In genomic region chr5:180274695-180275094, GRCh38 we compare ENCODE assay signal across 35 cellular contexts.
"Had no signal": no experiment of that assay in that cellular context is flagged by ENCODE, and none has a peak within 500 bp of the region (broad histone marks: within the 10 kb centered on the region; RNA-seq: fewer than 3 reads in every experiment).

No MANE protein-coding gene starts in this region.

- H3K4me3 ChIP-seq: MG63 had no signal

- H3K27ac ChIP-seq: KMS-11 had no signal

- H3K4me2 ChIP-seq: KMS-11 had no signal

- DNase-seq: Karpas-422, Kasumi-1, KG1, MG63, MM.1S, MV-4-11, NCI-H1048, NCI-H1092, NCI-H1092 treated with DMSO at 0.1 percent for 48 hours, NCI-H1105, NCI-H1105 treated with DMSO at 0.1 percent for 48 hours, NCI-H1417, NCI-H1417 treated with DMSO at 0.1 percent for 48 hours, NCI-H1436, NCI-H1436 treated with DMSO at 0.1 percent for 48 hours, NCI-H146, NCI-H1694, NCI-H1694 treated with DMSO at 0.1 percent for 48 hours, NCI-H187, NCI-H187 treated with DMSO at 0.1 percent for 48 hours, NCI-H1930, NCI-H2029, NCI-H2029 treated with DMSO at 0.1 percent for 48 hours, NCI-H2081, NCI-H2081 treated with DMSO at 0.1 percent for 48 hours, NCI-H2107, NCI-H2171, NCI-H2171 treated with DMSO at 0.1 percent for 48 hours, NCI-H2227 treated with DMSO at 0.1 percent for 48 hours, NCI-H226, NCI-H345, NCI-H446, NCI-H446 treated with DMSO at 0.1 percent for 48 hours, NCI-H510A had no signal

- H3K9ac ChIP-seq: KMS-11 had no signal

- H3K27me3 ChIP-seq: MG63 had no signal
